In the genomic region with DNA sequence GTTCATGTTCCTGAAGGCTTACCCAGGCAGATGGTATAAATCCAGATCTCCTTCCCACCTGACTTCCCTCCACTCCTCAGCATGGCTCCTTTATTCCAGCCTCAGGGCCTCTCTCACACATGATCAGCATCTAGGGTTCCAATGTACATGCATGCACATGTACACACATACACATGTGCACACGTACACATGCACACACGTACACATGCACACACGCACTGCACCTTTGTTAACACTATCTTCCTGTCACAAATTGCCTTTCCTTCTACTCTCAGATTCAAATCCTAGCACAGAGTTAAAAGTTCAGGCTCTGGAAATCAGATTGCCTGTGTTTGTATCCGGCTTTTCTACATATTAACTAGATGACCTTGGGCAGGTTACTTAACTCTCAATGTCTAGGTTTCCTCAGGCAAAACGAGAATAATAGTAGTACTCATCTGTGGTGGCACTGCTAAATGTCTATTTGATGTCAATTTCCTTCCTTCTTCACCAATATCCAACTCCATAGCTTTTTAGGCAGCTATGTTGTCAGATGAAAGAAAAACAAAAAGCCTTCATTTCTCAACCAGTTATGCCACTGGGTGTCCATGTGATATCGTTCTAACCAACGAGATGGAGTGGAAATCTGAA, we compare ENCODE assay signal across 27 cellular contexts. TPM values are rescaled to one million over a fixed set of nuclear protein-coding genes. Genes with fewer than 3 reads are reported as not detected.
"Had no signal": no experiment of that assay in that cellular context is flagged by ENCODE, and none has a peak within 500 bp of the region (broad histone marks: within the 10 kb centered on the region; RNA-seq: fewer than 3 reads in every experiment).

No MANE protein-coding gene starts in this region.

- H3K36me3 ChIP-seq: cardiac muscle cell, colonic mucosa, gastroesophageal sphincter, lower lobe of right lung, right atrium auricular region, spleen, transverse colon, uterus had no signal

- H3K27ac ChIP-seq: cardiac muscle cell, colonic mucosa, gastroesophageal sphincter, lower lobe of right lung, psoas muscle, right atrium auricular region, spleen, transverse colon, uterus had no signal

- H3K27me3 ChIP-seq: cardiac muscle cell, colonic mucosa, gastroesophageal sphincter, right atrium auricular region, spleen, transverse colon, uterus had no signal

- H3K4me3 ChIP-seq: cardiac muscle cell, colonic mucosa, gastroesophageal sphincter, lower lobe of right lung, psoas muscle, right atrium auricular region, spleen, transverse colon, uterus had no signal

- ATAC-seq: activated CD8-positive, alpha-beta memory T cell treated with anti-CD3 and anti-CD28 coated beads, Interleukin-2, amount 10 ng/mL, durations not matched to agents 7 days and 5 days; activated CD8-positive, alpha-beta T cell treated with anti-CD3 and anti-CD28 coated beads, Interleukin-2, amount 10 ng/mL, durations not matched to agents 7 days and 5 days; gastroesophageal sphincter; natural killer cell; psoas muscle; SK-N-SH treated with all-trans-retinoic acid at 6 μM for 48 hours; T-helper 17 cell had no signal

- FAIRE-seq: endometrium, kidney had no signal

- DNase-seq: activated CD8-positive, alpha-beta memory T cell treated with anti-CD3 and anti-CD28 coated beads, Interleukin-2, amount 10 ng/mL, durations not matched to agents 7 days and 5 days; activated CD8-positive, alpha-beta T cell treated with anti-CD3 and anti-CD28 coated beads, Interleukin-2, amount 10 ng/mL, durations not matched to agents 7 days and 5 days; activated naive CD4-positive, alpha-beta T cell treated with Interleukin-2 at 50 U/mL for 16 hours; activated T-cell treated with anti-CD3 and anti-CD28 coated beads, Interleukin-2, amount 50 U/mL, for 48 hours; anterior cingulate cortex; cerebellar nuclear complex; colonic mucosa; effector CD8-positive, alpha-beta T cell; hypothalamus; immature natural killer cell; kidney; lower lobe of right lung; mesenchymal stem cell; natural killer cell; psoas muscle; spleen; stimulated activated naive CD4-positive, alpha-beta T cell treated with Interleukin-2 at 50 U/mL for 16 hours; T-helper 17 cell; T1000; transverse colon; uterus had no signal

- H3K4me1 ChIP-seq: colonic mucosa, psoas muscle, uterus had no signal

- H3K9me3 ChIP-seq: colonic mucosa, gastroesophageal sphincter, lower lobe of right lung, psoas muscle, right atrium auricular region, spleen, transverse colon, uterus had no signal

RNA-seq across cellular contexts. Expression of a gene that starts 12.8 kb away (rescaled TPM):
- total RNA-seq: activated T-helper 2 cell treated with anti-CD3 and anti-CD28 coated beads, Interferon-gamma antibody, Interleukin-2, Interleukin-4, amounts not matched to agents 10 μg/mL and 5 μg/mL and 100 μg/mL, durations not matched to agents 14 hours and 24 hours and 36 hours had no signal
